In the genomic region with DNA sequence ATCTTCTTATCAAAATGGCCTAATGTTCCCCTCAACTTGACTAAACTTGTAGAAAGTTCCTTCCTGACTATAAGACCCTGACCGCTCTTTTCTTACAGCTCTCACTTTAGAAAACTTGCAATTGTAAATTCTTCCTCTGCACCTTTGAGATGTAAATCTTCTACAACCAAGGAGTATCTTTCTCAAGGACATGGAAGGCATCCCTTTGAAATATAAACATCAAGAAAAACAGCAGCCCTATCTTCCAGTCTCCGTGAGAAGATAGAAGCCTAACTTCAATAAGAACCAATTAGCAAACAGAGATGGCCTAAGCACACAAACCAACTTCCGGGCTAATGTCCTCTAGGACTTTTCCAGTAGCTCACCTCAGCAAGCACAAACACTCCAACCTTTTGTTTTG, we compare ENCODE assay signal across 32 cellular contexts.
"Had no signal": no experiment of that assay in that cellular context is flagged by ENCODE, and none has a peak within 500 bp of the region (broad histone marks: within the 10 kb centered on the region; RNA-seq: fewer than 3 reads in every experiment).

No MANE protein-coding gene starts in this region.

- H3K27ac Mint-ChIP-seq: naive B cell; natural killer cell treated with Interleukin-12 subunit alpha and Interleukin-12 subunit beta and Interleukin-15 and Interleukin-18, amount 100 ng/mL, for 72 hours; nephron progenitor cell; progenitor cell of endocrine pancreas; stimulated activated memory B cell treated with anti-CD40 and anti-IgM and Interleukin-4, amounts not matched to agents 10 μg/mL and 1 μg/mL and 100 μg/mL, for 72 hours; stimulated activated naive CD8-positive, alpha-beta T cell treated with anti-CD3 and anti-CD28 coated beads, Interleukin-15, amount 100 ng/mL, for 72 hours; type B pancreatic cell had no signal

- H3K4me3 ChIP-seq: ovary, psoas muscle, skin epidermis, smooth muscle cell, spleen, thoracic aorta, thyroid gland, transverse colon, upper lobe of right lung, uterus had no signal

- H3K27ac ChIP-seq: neutrophil, ovary, parathyroid adenoma, psoas muscle, skin epidermis, spleen, thoracic aorta, thyroid gland, transverse colon, upper lobe of right lung, uterus had no signal

- H3K4me2 ChIP-seq: smooth muscle cell had no signal

- H3K9me3 ChIP-seq: neutrophil, ovary, psoas muscle, thoracic aorta, thyroid gland, transverse colon, upper lobe of right lung, uterus had no signal

- H3K9ac ChIP-seq: parathyroid adenoma had no signal

- H3K4me3 Mint-ChIP-seq: naive B cell; naive thymus-derived CD8-positive, alpha-beta T cell; natural killer cell treated with Interleukin-12 subunit alpha and Interleukin-12 subunit beta and Interleukin-15 and Interleukin-18, amount 100 ng/mL, for 72 hours; nephron progenitor cell; neural crest cell; stimulated activated memory B cell treated with anti-CD40 and anti-IgM and Interleukin-4, amounts not matched to agents 10 μg/mL and 1 μg/mL and 100 μg/mL, for 72 hours; stimulated activated naive CD8-positive, alpha-beta T cell treated with anti-CD3 and anti-CD28 coated beads, Interleukin-15, amount 100 ng/mL, for 72 hours; type B pancreatic cell had no signal

- H3K36me3 Mint-ChIP-seq: naive B cell; stimulated activated memory B cell treated with anti-CD40 and anti-IgM and Interleukin-4, amounts not matched to agents 10 μg/mL and 1 μg/mL and 100 μg/mL, for 72 hours; type B pancreatic cell had no signal

- ATAC-seq: naive thymus-derived CD8-positive, alpha-beta T cell; natural killer cell treated with Interleukin-12 subunit alpha and Interleukin-12 subunit beta and Interleukin-15 and Interleukin-18, amount 100 ng/mL, for 72 hours; psoas muscle; right cardiac atrium; sciatic nerve; stimulated activated memory B cell treated with anti-CD40 and anti-IgM and Interleukin-4, amounts not matched to agents 10 μg/mL and 1 μg/mL and 100 μg/mL, for 72 hours; stimulated activated naive CD8-positive, alpha-beta T cell treated with anti-CD3 and anti-CD28 coated beads, Interleukin-15, amount 100 ng/mL, for 72 hours; stimulated activated naive CD8-positive, alpha-beta T cell treated with anti-CD3 and anti-CD28 coated beads, Interleukin-15, Interleukin-2, amounts not matched to agents 100 U/mL and 50 U/mL, for 24 hours; upper lobe of right lung had no signal

- H3K36me3 ChIP-seq: neutrophil, ovary, thyroid gland, upper lobe of right lung, uterus had no signal

- H3K4me1 Mint-ChIP-seq: naive B cell; naive thymus-derived CD8-positive, alpha-beta T cell; nephron progenitor cell; neural crest cell; stimulated activated memory B cell treated with anti-CD40 and anti-IgM and Interleukin-4, amounts not matched to agents 10 μg/mL and 1 μg/mL and 100 μg/mL, for 72 hours; stimulated activated naive CD8-positive, alpha-beta T cell treated with anti-CD3 and anti-CD28 coated beads, Interleukin-15, amount 100 ng/mL, for 72 hours had no signal

- H3K79me2 ChIP-seq: parathyroid adenoma had no signal

- H3K27me3 ChIP-seq: neutrophil, ovary, spleen, thyroid gland, transverse colon, upper lobe of right lung, uterus had no signal

- H3K27me3 Mint-ChIP-seq: naive B cell; naive thymus-derived CD8-positive, alpha-beta T cell; natural killer cell treated with Interleukin-12 subunit alpha and Interleukin-12 subunit beta and Interleukin-15 and Interleukin-18, amount 100 ng/mL, for 72 hours; progenitor cell of endocrine pancreas; stimulated activated memory B cell treated with anti-CD40 and anti-IgM and Interleukin-4, amounts not matched to agents 10 μg/mL and 1 μg/mL and 100 μg/mL, for 72 hours; stimulated activated naive CD8-positive, alpha-beta T cell treated with anti-CD3 and anti-CD28 coated beads, Interleukin-15, amount 100 ng/mL, for 72 hours; type B pancreatic cell had no signal

- DNase-seq: naive B cell; naive thymus-derived CD8-positive, alpha-beta T cell; nephron progenitor cell; nucleus accumbens; ovary; posterior cingulate gyrus; psoas muscle; right cardiac atrium; spleen; stimulated activated CD4-positive, alpha-beta T cell treated with anti-CD3 and anti-CD28 coated beads, Interleukin-12 subunit alpha, Interleukin-12 subunit beta, amount 100 ng/mL, for 4 hours; stimulated activated CD4-positive, alpha-beta T cell treated with anti-CD3 and anti-CD28 coated beads, Interleukin-1b, Interleukin-23, amount 100 ng/mL, for 48 hours; stimulated activated CD4-positive, alpha-beta T cell treated with anti-CD3 and anti-CD28 coated beads, Interleukin-4, amount 100 ng/mL, for 1 hour; stimulated activated CD4-positive, alpha-beta T cell treated with anti-CD3 and anti-CD28 coated beads, Interleukin-4, amount 100 ng/mL, for 4 hours; stimulated activated CD8-positive, alpha-beta memory T cell treated with anti-CD3 and anti-CD28 coated beads, Interleukin-4, amount 100 ng/mL, for 48 hours; stimulated activated naive CD4-positive, alpha-beta T cell; stimulated activated naive CD8-positive, alpha-beta T cell treated with anti-CD3 and anti-CD28 coated beads, Interleukin-15, amount 100 ng/mL, for 72 hours; stimulated activated naive CD8-positive, alpha-beta T cell treated with anti-CD3 and anti-CD28 coated beads, Interleukin-15, Interleukin-2, amounts not matched to agents 100 U/mL and 50 U/mL, for 24 hours; thyroid gland; transverse colon; upper lobe of right lung; uterus had no signal

- H3K9me3 Mint-ChIP-seq: natural killer cell treated with Interleukin-12 subunit alpha and Interleukin-12 subunit beta and Interleukin-15 and Interleukin-18, amount 100 ng/mL, for 72 hours; nephron progenitor cell; type B pancreatic cell had no signal

- H3K4me1 ChIP-seq: parathyroid adenoma, psoas muscle, spleen, transverse colon, upper lobe of right lung, uterus had no signal

- H2AFZ ChIP-seq: parathyroid adenoma had no signal
